In genomic region chr9:268616-269015, GRCh38 we compare ENCODE assay signal across 17 cellular contexts. TPM values are rescaled to one million over a fixed set of nuclear protein-coding genes. Genes with fewer than 3 reads are reported as not detected.
DNase-seq lines count a peak whose midpoint lies in the region; ATAC-seq and TF ChIP-seq lines count a peak whose summit lies in the region.
"Had no signal": no experiment of that assay in that cellular context is flagged by ENCODE, and none has a peak within 500 bp of the region (broad histone marks: within the 10 kb centered on the region; RNA-seq: fewer than 3 reads in every experiment).

No MANE protein-coding gene starts in this region.

- intact Hi-C loops in posterior vena cava (cut with DNase I): no loop called here

- peaks cover 4% of the 10 kb centered on the region for H3K9me3 Mint-ChIP-seq in activated naive CD8-positive, alpha-beta T cell treated with anti-CD3 and anti-CD28 coated beads, Interleukin-2, amount 10 ng/mL, durations not matched to agents 7 days and 5 days
- H3K9me3 Mint-ChIP-seq in activated naive CD8-positive, alpha-beta T cell treated with anti-CD3 and anti-CD28 coated beads for 36 hours: peaks cover 2% of the 10 kb centered on the region
- H3K9me3 Mint-ChIP-seq in progenitor cell of endocrine pancreas (ENCODE audit: low read depth): peaks cover 3% of the 10 kb centered on the region
- H3K9me3 Mint-ChIP-seq: CD8-positive, alpha-beta T cell had no signal

- peaks cover 55% of the 10 kb centered on the region for H3K4me1 Mint-ChIP-seq in activated naive CD8-positive, alpha-beta T cell treated with anti-CD3 and anti-CD28 coated beads, Interleukin-2, amount 10 ng/mL, durations not matched to agents 7 days and 5 days
- H3K4me1 Mint-ChIP-seq in activated naive CD8-positive, alpha-beta T cell treated with anti-CD3 and anti-CD28 coated beads for 36 hours: peaks cover 33% of the 10 kb centered on the region
- H3K4me1 Mint-ChIP-seq in progenitor cell of endocrine pancreas (ENCODE audit: low read depth): peaks cover 2% of the 10 kb centered on the region

- no peak for DNase-seq in activated naive CD8-positive, alpha-beta T cell treated with anti-CD3 and anti-CD28 coated beads, Interleukin-2, amount 10 ng/mL, durations not matched to agents 7 days and 5 days
- DNase-seq in activated naive CD8-positive, alpha-beta T cell treated with anti-CD3 and anti-CD28 coated beads for 36 hours: no peak
- DNase-seq in erythroblast (lab: John Stamatoyannopoulos, UW) (peak; percentile 8 to 16), NCI-H524 (lab: John Stamatoyannopoulos, UW) (no peak), posterior vena cava (ENCODE audit: low spot score) (no peak), progenitor cell of endocrine pancreas (ENCODE audit: low spot score, unreplicated experiment) (no peak)
- DNase-seq: ACHN; CD8-positive, alpha-beta T cell; EL; GOT3; KG1; MM.1S; NCI-H1105; NCI-H1694 treated with DMSO at 0.1 percent for 48 hours; PC-3 had no signal

- H3K27ac Mint-ChIP-seq in activated naive CD8-positive, alpha-beta T cell treated with anti-CD3 and anti-CD28 coated beads, Interleukin-2, amount 10 ng/mL, durations not matched to agents 7 days and 5 days: peak overlapping the region; percentile 62
- no peak overlapping the region for H3K27ac Mint-ChIP-seq in activated naive CD8-positive, alpha-beta T cell treated with anti-CD3 and anti-CD28 coated beads for 36 hours
- no peak overlapping the region for H3K27ac Mint-ChIP-seq in progenitor cell of endocrine pancreas

- POLR2A ChIA-PET in activated naive CD8-positive, alpha-beta T cell treated with anti-CD3 and anti-CD28 coated beads, Interleukin-2, amount 10 ng/mL, durations not matched to agents 7 days and 5 days (lab: Charles Lee): interaction anchor here (1.2 to 2.4 kb wide), 3 partner anchors 31 to 53 kb away, joined by 5 to 7 read pairs (median 6); partner anchors contain the start of gene DOCK8

- peak overlapping the region; percentile 53 for H3K27ac ChIP-seq in KOPT-K1 (ENCODE audit: low read depth, low read length, poor library complexity, severe bottlenecking)

- no peak for ATAC-seq in activated naive CD8-positive, alpha-beta T cell treated with anti-CD3 and anti-CD28 coated beads, Interleukin-2, amount 10 ng/mL, durations not matched to agents 7 days and 5 days (ENCODE audit: low read depth)
- ATAC-seq: CD8-positive, alpha-beta T cell; PC-3; Right ventricle myocardium inferior had no signal

- H3K27me3 Mint-ChIP-seq in activated naive CD8-positive, alpha-beta T cell treated with anti-CD3 and anti-CD28 coated beads, Interleukin-2, amount 10 ng/mL, durations not matched to agents 7 days and 5 days: no peaks in the 10 kb centered on the region
- H3K27me3 Mint-ChIP-seq in activated naive CD8-positive, alpha-beta T cell treated with anti-CD3 and anti-CD28 coated beads for 36 hours: no peaks in the 10 kb centered on the region
- H3K27me3 Mint-ChIP-seq in progenitor cell of endocrine pancreas: no peaks in the 10 kb centered on the region

- no peak for TF ChIP-seq POLR2A in erythroblast (IDR thresholded peaks at IDR 0.05; ENCODE audit: low read length)

- H3K4me3 Mint-ChIP-seq in activated naive CD8-positive, alpha-beta T cell treated with anti-CD3 and anti-CD28 coated beads, Interleukin-2, amount 10 ng/mL, durations not matched to agents 7 days and 5 days: peak overlapping the region; percentile 63
- H3K4me3 Mint-ChIP-seq in activated naive CD8-positive, alpha-beta T cell treated with anti-CD3 and anti-CD28 coated beads for 36 hours: no peak overlapping the region
- no peak overlapping the region for H3K4me3 Mint-ChIP-seq in progenitor cell of endocrine pancreas (ENCODE audit: low read depth)
- H3K4me3 Mint-ChIP-seq: CD8-positive, alpha-beta T cell had no signal

- no peak for TF ChIP-seq CTCF in progenitor cell of endocrine pancreas (IDR thresholded peaks at IDR 0.05; ENCODE audit: unreplicated experiment)

- H3K36me3 Mint-ChIP-seq in activated naive CD8-positive, alpha-beta T cell treated with anti-CD3 and anti-CD28 coated beads, Interleukin-2, amount 10 ng/mL, durations not matched to agents 7 days and 5 days: peaks cover 26% of the 10 kb centered on the region
- peaks cover 17% of the 10 kb centered on the region for H3K36me3 Mint-ChIP-seq in activated naive CD8-positive, alpha-beta T cell treated with anti-CD3 and anti-CD28 coated beads for 36 hours
- peaks cover 2% of the 10 kb centered on the region for H3K36me3 Mint-ChIP-seq in progenitor cell of endocrine pancreas (ENCODE audit: insufficient read depth)

- H3K9me3 ChIP-seq in KOPT-K1 (ENCODE audit: insufficient read depth, low read length, poor library complexity, severe bottlenecking): no peaks in the 10 kb centered on the region

- no peaks in the 10 kb centered on the region for H3K36me3 ChIP-seq in KOPT-K1 (ENCODE audit: insufficient read depth, low read length)

RNA-seq across cellular contexts. Expression of gene DOCK8, which starts 54.0 kb away (rescaled TPM):
- 100 to 1,000 TPM; 318 to 319 TPM for total RNA-seq in activated naive CD8-positive, alpha-beta T cell treated with anti-CD3 and anti-CD28 coated beads, Interleukin-2, amount 10 ng/mL, durations not matched to agents 7 days and 5 days
- 100 to 1,000 TPM; 130 to 132 TPM for total RNA-seq in activated naive CD8-positive, alpha-beta T cell treated with anti-CD3 and anti-CD28 coated beads for 36 hours
- total RNA-seq in posterior vena cava (10 to 100 TPM; 17.9 to 20.6 TPM), progenitor cell of endocrine pancreas (5.7 and 8.3 TPM in 2 replicates)

Comparison
In these comparisons a context has a peak if more than half of its experiments do, and no peak if none do; other contexts are left out.
1. DNase-seq: peak in erythroblast (2 of 2); none in activated naive CD8-positive, alpha-beta T cell treated with anti-CD3 and anti-CD28 coated beads, Interleukin-2, amount 10 ng/mL, durations not matched to agents 7 days and 5 days (single experiment), activated naive CD8-positive, alpha-beta T cell treated with anti-CD3 and anti-CD28 coated beads for 36 hours (single experiment), NCI-H524 (0 of 2), posterior vena cava (single experiment) and progenitor cell of endocrine pancreas (single experiment).
2. RNA of gene DOCK8, which starts 54.0 kb away (total RNA-seq): 318 to 319 TPM in activated naive CD8-positive, alpha-beta T cell treated with anti-CD3 and anti-CD28 coated beads, Interleukin-2, amount 10 ng/mL, durations not matched to agents 7 days and 5 days and 130 to 132 TPM in activated naive CD8-positive, alpha-beta T cell treated with anti-CD3 and anti-CD28 coated beads for 36 hours; 17.9 to 20.6 TPM in posterior vena cava and 5.7 to 8.3 TPM in progenitor cell of endocrine pancreas; every median in the first group is over 4 times any median in the second.